In the genomic region with DNA sequence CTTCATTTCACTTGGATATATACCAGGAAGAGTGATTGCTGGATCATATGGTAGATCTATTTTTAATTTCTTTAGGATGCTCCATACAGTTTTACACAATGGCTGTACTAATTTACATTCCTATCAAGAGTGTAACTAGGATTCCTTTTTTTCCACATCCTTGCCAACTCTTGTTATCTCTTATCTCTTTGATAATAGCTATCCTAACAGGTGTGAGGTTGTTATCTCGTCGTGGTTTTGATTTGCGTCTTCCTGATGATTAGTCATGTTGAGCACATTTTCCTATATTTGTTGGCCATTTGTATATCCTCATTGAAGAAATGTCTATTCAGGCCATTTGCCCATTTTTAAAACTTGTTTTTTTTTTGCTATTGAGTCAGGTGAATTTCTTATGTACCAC, we compare ENCODE assay signal across 16 cellular contexts.
"Had no signal": no experiment of that assay in that cellular context is flagged by ENCODE, and none has a peak within 500 bp of the region (broad histone marks: within the 10 kb centered on the region; RNA-seq: fewer than 3 reads in every experiment).

No MANE protein-coding gene starts in this region.

- H3K27me3 ChIP-seq: gastrocnemius medialis, spleen, tibial artery, upper lobe of right lung had no signal

- DNase-seq: endodermal cell; gastrocnemius medialis; glutamatergic neuron; islet precursor cell; natural killer cell; posterior cingulate gyrus; spleen; stimulated activated CD4-positive, alpha-beta T cell treated with anti-CD3 and anti-CD28 coated beads, Interleukin-15, amount 100 ng/mL, for 24 hours; stimulated activated CD4-positive, alpha-beta T cell treated with anti-CD3 and anti-CD28 coated beads, Interleukin-1b, Interleukin-23, amount 100 ng/mL, for 48 hours; stimulated activated CD4-positive, alpha-beta T cell treated with anti-CD3 and anti-CD28 coated beads, Interleukin-4, amount 100 ng/mL, for 24 hours; tibial artery; upper lobe of right lung had no signal

- H3K27ac ChIP-seq: gastrocnemius medialis, spleen, tibial artery, upper lobe of right lung had no signal

- H3K4me3 ChIP-seq: gastrocnemius medialis, spleen, tibial artery, upper lobe of right lung had no signal

- H3K4me1 ChIP-seq: gastrocnemius medialis, spleen, tibial artery, upper lobe of right lung had no signal

- ATAC-seq: esophagus mucosa; gastrocnemius medialis; left lobe of liver; natural killer cell; sciatic nerve; stimulated activated memory B cell treated with anti-CD40 and anti-IgM and Interleukin-4, amounts not matched to agents 10 μg/mL and 1 μg/mL and 100 μg/mL, for 72 hours; upper lobe of right lung had no signal

- H3K36me3 ChIP-seq: gastrocnemius medialis, spleen, tibial artery, upper lobe of right lung had no signal

- H3K9me3 ChIP-seq: tibial artery, upper lobe of right lung had no signal
